1 cellular context compared by ENCODE assay signal in genomic region chr2:30464544-30465170, GRCh38.
TF ChIP-seq lines count a peak whose summit lies in the region.

No MANE protein-coding gene starts in this region.

TF ChIP-seq in HEK293, 187 proteins besides CTCF, POLR2A, EP300 and RAD21 (continued from another document):
- peak; percentile 61 for TF ChIP-seq PRDM6 (tag by site-specific recombination; IDR thresholded peaks at IDR 0.05)
